8 cellular contexts compared by ENCODE assay signal in genomic region chr16:19886061-19886792, GRCh38. TPM values are rescaled to one million over a fixed set of nuclear protein-coding genes. Genes with fewer than 3 reads are reported as not detected.
DNase-seq lines count a peak whose midpoint lies in the region; ATAC-seq and TF ChIP-seq lines count a peak whose summit lies in the region.

No MANE protein-coding gene starts in this region.

- in situ Hi-C loops in SK-MEL-5 (cut with HindIII; ENCODE audit: low pct_unique_long_range_greater_than_20kb, low sequenced_read_pairs), result no loop called here

- TF ChIP-seq CTCF in LNCaP clone FGC (IDR thresholded peaks at IDR 0.05; ENCODE audit: control insufficient read depth, extremely low read depth, insufficient read depth) (peak; percentile 98), gastroesophageal sphincter (IDR thresholded peaks at IDR 0.05) (peak; percentile 99 to 100 (median 99)), osteocyte (IDR thresholded peaks at IDR 0.05) (peak; percentile 99), suprapubic skin (IDR thresholded peaks at IDR 0.05) (peak; percentile 95 to 99)

- H3K27ac ChIP-seq in ACC112 (ENCODE audit: low read depth, low read length) (no peak overlapping the region), gastroesophageal sphincter (peak overlapping the region in 1 of 4 donors; percentile 65), suprapubic skin (no peak overlapping the region)

- no peak for TF ChIP-seq EP300 in gastroesophageal sphincter (IDR thresholded peaks at IDR 0.05)
- TF ChIP-seq EP300 in suprapubic skin (IDR thresholded peaks at IDR 0.05), result no peak

- no peaks in the 10 kb centered on the region for H3K79me2 ChIP-seq in ACC112 (ENCODE audit: control insufficient read depth, insufficient read depth, low read length, unreplicated experiment)

- no peaks in the 10 kb centered on the region for H3K36me3 Mint-ChIP-seq in osteocyte (ENCODE audit: unreplicated experiment)

- ATAC-seq in GM18867 (IDR thresholded peaks at IDR 0.05; ENCODE audit: unreplicated experiment) (peak; percentile 68), gastroesophageal sphincter (peak; percentile 52)

- H3K27me3 Mint-ChIP-seq in osteocyte (ENCODE audit: unreplicated experiment), result peaks cover 27% of the 10 kb centered on the region

- peaks cover 4% of the 10 kb centered on the region for H3K4me1 ChIP-seq in ACC112 (ENCODE audit: control insufficient read depth, insufficient read depth, low read length, unreplicated experiment)
- H3K4me1 ChIP-seq in gastroesophageal sphincter, result peaks cover 0 to 39% (median 9%) of the 10 kb centered on the region in 3 donors
- peaks cover 41% of the 10 kb centered on the region for H3K4me1 ChIP-seq in suprapubic skin

- WGBS in gastroesophageal sphincter (ENCODE audit: low coverage in 1 of 2), 2 donors, result 5 to 17% methylated on average over 3 to 14 of the region's 20 CpGs
- WGBS in suprapubic skin, result 8% methylated on average over 14 of the region's 20 CpGs

- H3K9me3 Mint-ChIP-seq in osteocyte (ENCODE audit: unreplicated experiment), result no peaks in the 10 kb centered on the region

- H3K4me3 Mint-ChIP-seq in osteocyte (ENCODE audit: unreplicated experiment), result peak overlapping the region; percentile 71

- peak overlapping the region; percentile 80 for H2AFZ ChIP-seq in ACC112 (ENCODE audit: low read length, unreplicated experiment)

- H3K9me3 ChIP-seq in gastroesophageal sphincter (peaks cover 0 to 4% (median 0%) of the 10 kb centered on the region in 3 donors), suprapubic skin (no peaks in the 10 kb centered on the region)

- peaks cover 19% of the 10 kb centered on the region for H3K4me1 Mint-ChIP-seq in osteocyte (ENCODE audit: unreplicated experiment)

- H3K27me3 ChIP-seq in ACC112 (ENCODE audit: insufficient read depth, low read length) (peaks cover 36% of the 10 kb centered on the region), gastroesophageal sphincter (peaks cover 36% of the 10 kb centered on the region), suprapubic skin (peaks cover 25% of the 10 kb centered on the region)

- no peak for TF ChIP-seq POLR2A in gastroesophageal sphincter (IDR thresholded peaks at IDR 0.05)
- TF ChIP-seq POLR2A in suprapubic skin (IDR thresholded peaks at IDR 0.05), result no peak

- H3K36me3 ChIP-seq in ACC112 (ENCODE audit: insufficient read depth, low read length) (no peaks in the 10 kb centered on the region), gastroesophageal sphincter (no peaks in the 10 kb centered on the region), suprapubic skin (no peaks in the 10 kb centered on the region)

- H3K4me3 ChIP-seq in ACC112 (ENCODE audit: low read depth, low read length) (peak overlapping the region; percentile 69), LNCaP clone FGC (ENCODE audit: low read depth, low read length) (no peak overlapping the region), gastroesophageal sphincter (peak overlapping the region; percentile 1 to 72), suprapubic skin (peak overlapping the region; percentile 58)

- H3K27ac Mint-ChIP-seq in osteocyte (ENCODE audit: unreplicated experiment), result no peak overlapping the region

- DNase-seq in LNCaP clone FGC (ENCODE audit: low read depth) (peak; percentile 47), SK-MEL-5 (ENCODE audit: low read depth, low spot score) (peak; percentile 87), osteocyte (ENCODE audit: extremely low spot score, unreplicated experiment) (peak; percentile 89), suprapubic skin (ENCODE audit: low spot score in 2 of 2) (peak; percentile 87 to 88)
- peak; percentile 60 to 74 (median 72) for DNase-seq in activated naive CD4-positive, alpha-beta T cell (lab: John Stamatoyannopoulos, UW)

RNA-seq across cellular contexts. Expression of gene GPRC5B, which starts 1.6 kb away (rescaled TPM):
- total RNA-seq in SK-MEL-5 (2014; rRNA removed; shearing (Covaris generic)), result 38.2 and 49.2 TPM in 2 replicates
- 130 and 140 TPM in 2 replicates for polyA plus RNA-seq in SK-MEL-5 (2015; cell fraction: cytosol; rRNA removed)
- polyA plus RNA-seq in SK-MEL-5 (2015; cell fraction: nucleus; rRNA removed), result 60.1 and 64.4 TPM in 2 replicates
- total RNA-seq in gastroesophageal sphincter (10 to 100 TPM; 11.5 to 29.2 (median 20.5) TPM), osteocyte (0.46 and 0.76 TPM in 2 replicates), suprapubic skin (10 to 100 TPM in 1 of 4 donors, 1 to 10 TPM in 3; 4.1 to 10.6 (median 6.9) TPM)
